ENCODE assay signal across 17 cellular contexts in genomic region chr2:86383844-86384243, GRCh38. TPM values are rescaled to one million over a fixed set of nuclear protein-coding genes. Genes with fewer than 3 reads are reported as not detected.
A peak's percentile ranks its signal among the peaks of the same experiment; 100 is the strongest.
DNase-seq lines count a peak whose midpoint lies in the region; ATAC-seq, FAIRE-seq and TF ChIP-seq lines count a peak whose summit lies in the region.
"Had no signal": no experiment of that assay in that cellular context is flagged by ENCODE, and none has a peak within 500 bp of the region (broad histone marks: within the 10 kb centered on the region; RNA-seq: fewer than 3 reads in every experiment).

No MANE protein-coding gene starts in this region.

- H3K4me3 ChIP-seq in left lung: no peak overlapping the region
- no peak overlapping the region for H3K4me3 ChIP-seq in lower leg skin (ENCODE audit: low read depth, poor library complexity, severe bottlenecking)
- H3K4me3 ChIP-seq: pancreas, thoracic aorta had no signal

- no peaks in the 10 kb centered on the region for H3K9me3 Mint-ChIP-seq in activated T-cell treated with anti-CD3 and anti-CD28 coated beads, Interleukin-2, amount 50 U/mL, for 24 hours
- H3K9me3 Mint-ChIP-seq: activated CD8-positive, alpha-beta T cell treated with anti-CD3 and anti-CD28 coated beads for 36 hours had no signal

- 0 to 84% methylated on average over 1 of the region's 1 CpG for WGBS in lower leg skin, 2 donors

- no peak for TF ChIP-seq POLR2A in lower leg skin (IDR thresholded peaks at IDR 0.05)

- H3K9me3 ChIP-seq in left lung: no peaks in the 10 kb centered on the region
- H3K9me3 ChIP-seq: pancreas, thoracic aorta had no signal

- H3K36me3 ChIP-seq in left lung: no peaks in the 10 kb centered on the region
- H3K36me3 ChIP-seq: pancreas, thoracic aorta had no signal

- intact Hi-C loops in left lung (cut with DNase I): no loop called here
- intact Hi-C loops in lower leg skin (cut with DNase I; ENCODE audit: low total_unique reads): no loop called here

- no peaks in the 10 kb centered on the region for H3K4me1 Mint-ChIP-seq in activated T-cell treated with anti-CD3 and anti-CD28 coated beads, Interleukin-2, amount 50 U/mL, for 24 hours (ENCODE audit: low read depth)
- H3K4me1 Mint-ChIP-seq: B cell had no signal

- H3K36me3 Mint-ChIP-seq in activated T-cell treated with anti-CD3 and anti-CD28 coated beads, Interleukin-2, amount 50 U/mL, for 24 hours (ENCODE audit: low read depth): no peaks in the 10 kb centered on the region

- H3K27me3 ChIP-seq in left lung: no peaks in the 10 kb centered on the region
- H3K27me3 ChIP-seq: pancreas had no signal

- no peak overlapping the region for H3K27ac ChIP-seq in left lung
- H3K27ac ChIP-seq: pancreas, thoracic aorta had no signal

- peak; percentile 40 for FAIRE-seq in HTR-8/SVneo (lab: Jason Lieb, UNC)
- FAIRE-seq: bronchial epithelial cell, pancreas had no signal

- TF ChIP-seq CTCF in left lung (IDR thresholded peaks at IDR 0.05) (no peak), lower leg skin (IDR thresholded peaks at IDR 0.05) (no peak)

- H3K4me1 ChIP-seq in left lung: no peaks in the 10 kb centered on the region
- H3K4me1 ChIP-seq: pancreas had no signal

- H3K27ac Mint-ChIP-seq in activated T-cell treated with anti-CD3 and anti-CD28 coated beads, Interleukin-2, amount 50 U/mL, for 24 hours: no peak overlapping the region
- H3K27ac Mint-ChIP-seq: activated CD8-positive, alpha-beta T cell treated with anti-CD3 and anti-CD28 coated beads for 36 hours; B cell had no signal

- no peaks in the 10 kb centered on the region for H3K27me3 Mint-ChIP-seq in activated T-cell treated with anti-CD3 and anti-CD28 coated beads, Interleukin-2, amount 50 U/mL, for 24 hours
- H3K27me3 Mint-ChIP-seq: activated CD8-positive, alpha-beta T cell treated with anti-CD3 and anti-CD28 coated beads for 36 hours had no signal

- DNase-seq in AG08395 (ENCODE audit: low spot score): peak; percentile 46
- DNase-seq in HTR-8/SVneo (ENCODE audit: insufficient read length, low spot score): no peak
- DNase-seq in dermis microvascular lymphatic vessel endothelial cell (ENCODE audit: low read depth in 2 of 2): peak; percentile 89 to 92
- no peak for DNase-seq in left lung
- no peak for DNase-seq in activated T-cell treated with anti-CD3 and anti-CD28 coated beads, Interleukin-2, amount 50 U/mL, for 24 hours
- no peak for DNase-seq in NCI-H128 (lab: John Stamatoyannopoulos, UW; ENCODE audit: unreplicated experiment)
- DNase-seq in stimulated activated CD4-positive, alpha-beta T cell treated with anti-CD3 and anti-CD28 coated beads, Interleukin-4, amount 100 ng/mL, for 4 hours: no peak
- DNase-seq in lower leg skin (ENCODE audit: low spot score in 2 of 2): no peak
- DNase-seq: activated CD8-positive, alpha-beta T cell treated with anti-CD3 and anti-CD28 coated beads for 36 hours; DMS153; midbrain; NCI-H2081 treated with DMSO at 0.1 percent for 48 hours; NK-92 treated with Interleukin-12 subunit alpha and Interleukin-12 subunit beta, amount 100 ng/mL, for 24 hours; pancreas had no signal

- H3K4me3 Mint-ChIP-seq in activated T-cell treated with anti-CD3 and anti-CD28 coated beads, Interleukin-2, amount 50 U/mL, for 24 hours: no peak overlapping the region
- H3K4me3 Mint-ChIP-seq: activated CD8-positive, alpha-beta T cell treated with anti-CD3 and anti-CD28 coated beads for 36 hours; B cell had no signal

- ATAC-seq in left lung: peak; percentile 26
- ATAC-seq: activated CD8-positive, alpha-beta T cell treated with anti-CD3 and anti-CD28 coated beads for 36 hours; pancreas had no signal

RNA-seq across cellular contexts. Expression of gene REEP1, which starts 46.4 kb away (rescaled TPM):
- total RNA-seq in dermis microvascular lymphatic vessel endothelial cell (6.7 and 15.0 TPM in 2 replicates), left lung (1 to 10 TPM; 4.8 to 8.0 TPM), lower leg skin (1 to 10 TPM in 3 of 4 donors, under 1 TPM in 1; 0.04 to 4.3 (median 2.0) TPM)
- total RNA-seq: B cell had no signal

RNA-seq across cellular contexts. Expression of gene KDM3A, which starts 57.3 kb away (rescaled TPM):
- total RNA-seq in dermis microvascular lymphatic vessel endothelial cell (15.5 and 28.4 TPM in 2 replicates), left lung (10 to 100 TPM; 39.3 to 40.5 TPM), lower leg skin (100 to 1,000 TPM in 2 of 4 donors, 10 to 100 TPM in 2; 87.5 to 121 (median 105) TPM)

Comparison
In these comparisons a context has a peak if more than half of its experiments do, and no peak if none do; other contexts are left out.
1. DNase-seq: peak in AG08395 (single experiment) and dermis microvascular lymphatic vessel endothelial cell (2 of 2); none in HTR-8/SVneo (single experiment), left lung (0 of 2), activated T-cell treated with anti-CD3 and anti-CD28 coated beads, Interleukin-2, amount 50 U/mL, for 24 hours (single experiment), NCI-H128 (single experiment), stimulated activated CD4-positive, alpha-beta T cell treated with anti-CD3 and anti-CD28 coated beads, Interleukin-4, amount 100 ng/mL, for 4 hours (0 of 2) and lower leg skin (0 of 2).